In genomic region chr5:154258531-154259217, GRCh38 we compare ENCODE assay signal across 20 cellular contexts.
DNase-seq lines count a peak whose midpoint lies in the region; ATAC-seq and FAIRE-seq lines count a peak whose summit lies in the region.
"Had no signal": no experiment of that assay in that cellular context is flagged by ENCODE, and none has a peak within 500 bp of the region (broad histone marks: within the 10 kb centered on the region; RNA-seq: fewer than 3 reads in every experiment).

No MANE protein-coding gene starts in this region.

- H3K9me3 Mint-ChIP-seq in T-helper 2 cell treated with Interferon-gamma antibody and Interleukin-4, amounts not matched to agents 5 μg/mL and 100 μg/mL, for 36 hours = no peaks in the 10 kb centered on the region
- H3K9me3 Mint-ChIP-seq: CD4-positive, alpha-beta T cell had no signal

- no peak overlapping the region for H3K14ac ChIP-seq in trophoblast cell (ENCODE audit: low read length)

- H3K27ac Mint-ChIP-seq in T-helper 2 cell treated with Interferon-gamma antibody and Interleukin-4, amounts not matched to agents 5 μg/mL and 100 μg/mL, for 36 hours = no peak overlapping the region
- H3K27ac Mint-ChIP-seq: B cell; CD4-positive, alpha-beta T cell had no signal

- no peak overlapping the region for H2AFZ ChIP-seq in trophoblast cell (ENCODE audit: insufficient read depth, low read length, poor library complexity)

- no peak overlapping the region for H3K27ac ChIP-seq in trophoblast cell (ENCODE audit: low read depth, low read length)
- H3K27ac ChIP-seq: 22Rv1 had no signal

- peaks cover 6% of the 10 kb centered on the region for H3K4me1 Mint-ChIP-seq in T-helper 2 cell treated with Interferon-gamma antibody and Interleukin-4, amounts not matched to agents 5 μg/mL and 100 μg/mL, for 36 hours (ENCODE audit: low read depth)

- H4K91ac ChIP-seq in trophoblast cell (ENCODE audit: low read depth, low read length) = no peak overlapping the region

- no peak overlapping the region for H3K9ac ChIP-seq in trophoblast cell (ENCODE audit: low read length)

- peaks cover 11% of the 10 kb centered on the region for H3K79me1 ChIP-seq in trophoblast cell (ENCODE audit: low read length)

- no peaks in the 10 kb centered on the region for H3K36me3 ChIP-seq in trophoblast cell (ENCODE audit: control insufficient read depth in 1 of 2, insufficient read depth in 2 of 2, low read length in 2 of 2)

- H4K8ac ChIP-seq in trophoblast cell (ENCODE audit: low read depth, low read length) = no peak overlapping the region

- no peaks in the 10 kb centered on the region for H3K27me3 Mint-ChIP-seq in T-helper 2 cell treated with Interferon-gamma antibody and Interleukin-4, amounts not matched to agents 5 μg/mL and 100 μg/mL, for 36 hours (ENCODE audit: low read depth)
- H3K27me3 Mint-ChIP-seq: B cell; CD4-positive, alpha-beta T cell had no signal

- no peak overlapping the region for H3K4me3 Mint-ChIP-seq in T-helper 2 cell treated with Interferon-gamma antibody and Interleukin-4, amounts not matched to agents 5 μg/mL and 100 μg/mL, for 36 hours
- H3K4me3 Mint-ChIP-seq: B cell; CD4-positive, alpha-beta T cell had no signal

- no peak overlapping the region for H2BK120ac ChIP-seq in trophoblast cell (ENCODE audit: insufficient read depth, low read length, poor library complexity)

- no peak overlapping the region for H4K12ac ChIP-seq in trophoblast cell (ENCODE audit: low read depth, low read length)

- H3K9me3 ChIP-seq in trophoblast cell (ENCODE audit: insufficient read depth, low read depth, low read length) = no peaks in the 10 kb centered on the region

- H3K36me3 Mint-ChIP-seq in T-helper 2 cell treated with Interferon-gamma antibody and Interleukin-4, amounts not matched to agents 5 μg/mL and 100 μg/mL, for 36 hours (ENCODE audit: low read depth) = peaks cover 8% of the 10 kb centered on the region

- no peaks in the 10 kb centered on the region for H3K27me3 ChIP-seq in trophoblast cell (ENCODE audit: insufficient read depth, low read length)

- H3K4me1 ChIP-seq in trophoblast cell (ENCODE audit: control insufficient read depth in 1 of 2, insufficient read depth in 2 of 2, low read length in 2 of 2) = peaks cover 10 to 19% of the 10 kb centered on the region in 2 experiments

- H3K18ac ChIP-seq in trophoblast cell (ENCODE audit: low read length) = no peak overlapping the region

- WGBS in trophoblast cell (ENCODE audit: extremely low coverage, insufficient coverage, insufficient read length) = no CpG with 5 or more reads among the region's 2 CpGs

- H3K4me2 ChIP-seq in trophoblast cell (ENCODE audit: low read length) = no peak overlapping the region

- no peak overlapping the region for H2BK5ac ChIP-seq in trophoblast cell (ENCODE audit: low read depth, low read length, poor library complexity)

- DNase-seq in NCI-H2196 (lab: John Stamatoyannopoulos, UW; ENCODE audit: unreplicated experiment) = peak; percentile 14
- no peak for DNase-seq in NCI-H2196 treated with DMSO at 0.1 percent for 48 hours (lab: John Stamatoyannopoulos, UW; ENCODE audit: unreplicated experiment)
- DNase-seq in SW480 (ENCODE audit: low spot score) = peak; percentile 59
- no peak for DNase-seq in frontal cortex (ENCODE audit: low spot score in 2 of 2)
- DNase-seq in trophoblast cell = no peak
- DNase-seq in T-helper 2 cell treated with Interferon-gamma antibody and Interleukin-4, amounts not matched to agents 5 μg/mL and 100 μg/mL, for 36 hours (ENCODE audit: low spot score) = no peak
- DNase-seq: CD4-positive, alpha-beta T cell; DMS79 treated with DMSO at 0.1 percent for 48 hours; HCEC 1CT; KG1; NCI-H1048; NCI-H1694; NCI-H345; NCI-H526; NK-92 treated with Interleukin-12 subunit alpha and Interleukin-12 subunit beta, amount 100 ng/mL, for 24 hours; SHP77 had no signal

- ATAC-seq in HG03159 (IDR thresholded peaks at IDR 0.05; ENCODE audit: unreplicated experiment) (no peak), HG02571 (IDR thresholded peaks at IDR 0.05; ENCODE audit: unreplicated experiment) (no peak)

- no peak overlapping the region for H3K4me3 ChIP-seq in trophoblast cell (ENCODE audit: low read depth, low read length)

- peak overlapping the region; percentile 27 for H3K4ac ChIP-seq in trophoblast cell (ENCODE audit: low read depth, low read length)

- no peak overlapping the region for H2BK12ac ChIP-seq in trophoblast cell (ENCODE audit: low read length)

- no peak overlapping the region for H2AK5ac ChIP-seq in trophoblast cell (ENCODE audit: low read length)

- peak; percentile 48 for FAIRE-seq in frontal cortex (lab: Jason Lieb, UNC)

- H3K23ac ChIP-seq in trophoblast cell (ENCODE audit: low read length) = no peak overlapping the region

- H3K79me2 ChIP-seq in trophoblast cell (ENCODE audit: control insufficient read depth, insufficient read depth, low read length, poor library complexity) = no peaks in the 10 kb centered on the region

Comparison
In these comparisons a context has a peak if more than half of its experiments do, and no peak if none do; other contexts are left out.
1. DNase-seq: peak in NCI-H2196 (single experiment) and SW480 (single experiment); none in NCI-H2196 treated with DMSO at 0.1 percent for 48 hours (single experiment), frontal cortex (0 of 2), trophoblast cell (0 of 2) and T-helper 2 cell treated with Interferon-gamma antibody and Interleukin-4, amounts not matched to agents 5 μg/mL and 100 μg/mL, for 36 hours (single experiment).